ENCODE assay signal across 22 cellular contexts in genomic region chr17:35016369-35016768, GRCh38.
"Had no signal": no experiment of that assay in that cellular context is flagged by ENCODE, and none has a peak within 500 bp of the region (broad histone marks: within the 10 kb centered on the region; RNA-seq: fewer than 3 reads in every experiment).

No MANE protein-coding gene starts in this region.

- H3K9me3 Mint-ChIP-seq: brain, naive B cell had no signal

- DNase-seq: activated CD4-positive, alpha-beta T cell treated with anti-CD3 and anti-CD28 coated beads for 1 hour; activated CD4-positive, alpha-beta T cell treated with anti-CD3 and anti-CD28 coated beads, Interleukin-2, amount 50 U/mL, for 4 hours; activated naive CD4-positive, alpha-beta T cell; aorta; central memory CD4-positive, alpha-beta T cell; heart right ventricle; islet precursor cell; naive B cell; nucleus accumbens; small intestine; stimulated activated CD4-positive, alpha-beta T cell treated with anti-CD3 and anti-CD28 coated beads, Interleukin-15, amount 100 ng/mL, for 24 hours; stimulated activated CD8-positive, alpha-beta memory T cell treated with anti-CD3 and anti-CD28 coated beads, Interleukin-4, amount 100 ng/mL, for 48 hours; stimulated activated naive CD4-positive, alpha-beta T cell; T-helper 1 cell; T-helper 9 cell; upper lobe of right lung had no signal

- H3K27ac ChIP-seq: coronary artery, heart right ventricle, parathyroid adenoma, SJSA1, upper lobe of right lung had no signal

- H3K27me3 ChIP-seq: heart right ventricle, SJSA1, upper lobe of right lung had no signal

- H3K4me3 Mint-ChIP-seq: brain had no signal

- H3K27me3 Mint-ChIP-seq: naive B cell had no signal

- H3K4me3 ChIP-seq: coronary artery, heart right ventricle, lung, SJSA1, upper lobe of right lung had no signal

- H3K4me1 Mint-ChIP-seq: brain, naive B cell had no signal

- ATAC-seq: sciatic nerve, upper lobe of right lung had no signal
